ENCODE assay signal across 1 cellular context in genomic region chr17:61467416-61468262, GRCh38.
A peak's percentile ranks its signal among the peaks of the same experiment; 100 is the strongest.
TF ChIP-seq lines count a peak whose summit lies in the region.

No MANE protein-coding gene starts in this region.

TF ChIP-seq in HCT116, 20 proteins besides CTCF, POLR2A, EP300 and RAD21 (continued from another document):
- no peak for TF ChIP-seq ATF3 (IDR thresholded peaks at IDR 0.05)
- peak; percentile 41 for TF ChIP-seq YY1 (IDR thresholded peaks at IDR 0.05; ENCODE audit: extremely low read depth, insufficient replicate concordance, low read depth, low read length)
- TF ChIP-seq, protein P1, sequence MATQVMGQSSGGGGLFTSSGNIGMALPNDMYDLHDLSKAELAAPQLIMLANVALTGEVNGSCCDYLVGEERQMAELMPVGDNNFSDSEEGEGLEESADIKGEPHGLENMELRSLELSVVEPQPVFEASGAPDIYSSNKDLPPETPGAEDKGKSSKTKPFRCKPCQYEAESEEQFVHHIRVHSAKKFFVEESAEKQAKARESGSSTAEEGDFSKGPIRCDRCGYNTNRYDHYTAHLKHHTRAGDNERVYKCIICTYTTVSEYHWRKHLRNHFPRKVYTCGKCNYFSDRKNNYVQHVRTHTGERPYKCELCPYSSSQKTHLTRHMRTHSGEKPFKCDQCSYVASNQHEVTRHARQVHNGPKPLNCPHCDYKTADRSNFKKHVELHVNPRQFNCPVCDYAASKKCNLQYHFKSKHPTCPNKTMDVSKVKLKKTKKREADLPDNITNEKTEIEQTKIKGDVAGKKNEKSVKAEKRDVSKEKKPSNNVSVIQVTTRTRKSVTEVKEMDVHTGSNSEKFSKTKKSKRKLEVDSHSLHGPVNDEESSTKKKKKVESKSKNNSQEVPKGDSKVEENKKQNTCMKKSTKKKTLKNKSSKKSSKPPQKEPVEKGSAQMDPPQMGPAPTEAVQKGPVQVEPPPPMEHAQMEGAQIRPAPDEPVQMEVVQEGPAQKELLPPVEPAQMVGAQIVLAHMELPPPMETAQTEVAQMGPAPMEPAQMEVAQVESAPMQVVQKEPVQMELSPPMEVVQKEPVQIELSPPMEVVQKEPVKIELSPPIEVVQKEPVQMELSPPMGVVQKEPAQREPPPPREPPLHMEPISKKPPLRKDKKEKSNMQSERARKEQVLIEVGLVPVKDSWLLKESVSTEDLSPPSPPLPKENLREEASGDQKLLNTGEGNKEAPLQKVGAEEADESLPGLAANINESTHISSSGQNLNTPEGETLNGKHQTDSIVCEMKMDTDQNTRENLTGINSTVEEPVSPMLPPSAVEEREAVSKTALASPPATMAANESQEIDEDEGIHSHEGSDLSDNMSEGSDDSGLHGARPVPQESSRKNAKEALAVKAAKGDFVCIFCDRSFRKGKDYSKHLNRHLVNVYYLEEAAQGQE (IDR thresholded peaks at IDR 0.05; ENCODE audit: low read depth): no peak
- no peak for TF ChIP-seq EGR1 (IDR thresholded peaks at IDR 0.05; ENCODE audit: low read depth)
- TF ChIP-seq ELF1 (IDR thresholded peaks at IDR 0.05; ENCODE audit: borderline replicate concordance, low read depth): no peak
- TF ChIP-seq SP1 (IDR thresholded peaks at IDR 0.05; ENCODE audit: low read depth): peak; percentile 79
- peak; percentile 50; the same call in 1 of the 2 replicates for TF ChIP-seq ZFX (IDR thresholded peaks at IDR 0.05)
